ENCODE assay signal across 17 cellular contexts in genomic region chr1:228989676-228989991, GRCh38.
DNase-seq lines count a peak whose midpoint lies in the region; FAIRE-seq and TF ChIP-seq lines count a peak whose summit lies in the region.
"Had no signal": no experiment of that assay in that cellular context is flagged by ENCODE, and none has a peak within 500 bp of the region (broad histone marks: within the 10 kb centered on the region; RNA-seq: fewer than 3 reads in every experiment).

No MANE protein-coding gene starts in this region.

- TF ChIP-seq EP300 in esophagus muscularis mucosa (IDR thresholded peaks at IDR 0.05) (no peak), transverse colon (IDR thresholded peaks at IDR 0.05; ENCODE audit: low read depth) (no peak)

- no peaks in the 10 kb centered on the region for H3K9me3 ChIP-seq in esophagus muscularis mucosa
- no peaks in the 10 kb centered on the region for H3K9me3 ChIP-seq in neuronal stem cell (replicated peaks in 1 of 2; ENCODE audit: control insufficient read depth in 2 of 2, insufficient read depth in 1 of 2, low read depth in 1 of 2, low read length in 2 of 2)
- H3K9me3 ChIP-seq in transverse colon = no peaks in the 10 kb centered on the region

- H3K4me2 ChIP-seq in neuronal stem cell (ENCODE audit: insufficient read depth, low read length, poor library complexity, severe bottlenecking) = no peak overlapping the region

- no peaks in the 10 kb centered on the region for H3K36me3 Mint-ChIP-seq in activated CD4-positive, alpha-beta T cell treated with anti-CD3 and anti-CD28 coated beads, Interleukin-2, amount 10 ng/mL, durations not matched to agents 7 days and 5 days (ENCODE audit: low read depth)

- H3K4me3 ChIP-seq in esophagus muscularis mucosa (no peak overlapping the region), neuronal stem cell (ENCODE audit: low read length in 2 of 2) (no peak overlapping the region), transverse colon (no peak overlapping the region), brain microvascular endothelial cell (ENCODE audit: low read depth, low read length) (no peak overlapping the region)
- H3K4me3 ChIP-seq: GM12878 had no signal

- WGBS in esophagus muscularis mucosa = 95% methylated on average over 3 of the region's 5 CpGs
- no CpG with 5 or more reads among the region's 5 CpGs for WGBS in neuronal stem cell (ENCODE audit: extremely low coverage in 2 of 2, insufficient read length in 2 of 2, insufficient replicate concordance in 1 of 2), 2 donors
- 99% methylated on average over 5 of the region's 5 CpGs; no CpG with 5 or more reads in 1 of the 2 donors for WGBS in transverse colon (ENCODE audit: low coverage in 1 of 2), 2 donors

- H3K4me1 ChIP-seq in esophagus muscularis mucosa = peaks cover 22 to 63% (median 43%) of the 10 kb centered on the region in 4 donors
- H3K4me1 ChIP-seq in neuronal stem cell (ENCODE audit: control insufficient read depth in 2 of 2, insufficient read depth in 1 of 2, low read depth in 1 of 2, low read length in 2 of 2) = peaks cover 0 to 17% of the 10 kb centered on the region in 2 donors
- H3K4me1 ChIP-seq in transverse colon = peaks cover 0 to 34% (median 11%) of the 10 kb centered on the region in 4 donors

- peak overlapping the region; percentile 27 for H3K27ac Mint-ChIP-seq in activated CD4-positive, alpha-beta T cell treated with anti-CD3 and anti-CD28 coated beads, Interleukin-2, amount 10 ng/mL, durations not matched to agents 7 days and 5 days
- H3K27ac Mint-ChIP-seq: activated B cell treated with CpG ODN at 0.5 μM for 24 hours; activated T-helper 1 cell treated with anti-CD3 and anti-CD28 coated beads, Interleukin-12 subunit alpha, Interleukin-12 subunit beta, Interleukin-2, Interleukin-4 antibody, amounts not matched to agents 30 ng/mL and 10 ng/mL and 1 ng/mL, durations not matched to agents 14 hours and 24 hours and 36 hours; HFFc6; stimulated activated naive CD8-positive, alpha-beta T cell treated with anti-CD3 and anti-CD28 coated beads, Interleukin-15, Interleukin-2, amounts not matched to agents 100 ng/mL and 50 ng/mL, for 24 hours had no signal

- no peak for DNase-seq in activated CD4-positive, alpha-beta T cell treated with anti-CD3 and anti-CD28 coated beads, Interleukin-2, amount 10 ng/mL, durations not matched to agents 7 days and 5 days
- DNase-seq in activated CD4-positive, alpha-beta T cell treated with anti-CD3 and anti-CD28 coated beads for 1 hour = no peak
- no peak for DNase-seq in esophagus muscularis mucosa (ENCODE audit: extremely low spot score)
- DNase-seq in neuronal stem cell (ENCODE audit: low spot score) = no peak
- DNase-seq in transverse colon = no peak
- DNase-seq in activated CD4-positive, CD25-positive, alpha-beta regulatory T cell treated with anti-CD3 and anti-CD28 coated beads, Interleukin-2, amount 50 U/mL, for 72 hours = no peak
- no peak for DNase-seq in frontal cortex (ENCODE audit: low spot score in 2 of 2)
- no peak for DNase-seq in brain microvascular endothelial cell
- DNase-seq: 8988T; activated B cell treated with CpG ODN at 0.5 μM for 24 hours; effector memory CD4-positive, alpha-beta T cell; HFFc6; NCI-H526 had no signal

- no peak overlapping the region for H2BK5ac ChIP-seq in neuronal stem cell (ENCODE audit: low read length)

- H3K79me1 ChIP-seq in neuronal stem cell (ENCODE audit: low read depth, low read length) = no peaks in the 10 kb centered on the region

- no peak for TF ChIP-seq POLR2A in esophagus muscularis mucosa (IDR thresholded peaks at IDR 0.05; ENCODE audit: low read depth)
- no peak for TF ChIP-seq POLR2A in transverse colon (IDR thresholded peaks at IDR 0.05)

- no peak overlapping the region for H4K8ac ChIP-seq in neuronal stem cell (ENCODE audit: low read depth, low read length)

- H3K9me3 Mint-ChIP-seq in activated CD4-positive, alpha-beta T cell treated with anti-CD3 and anti-CD28 coated beads, Interleukin-2, amount 10 ng/mL, durations not matched to agents 7 days and 5 days = no peaks in the 10 kb centered on the region
- H3K9me3 Mint-ChIP-seq: activated B cell treated with CpG ODN at 0.5 μM for 24 hours; activated T-helper 1 cell treated with anti-CD3 and anti-CD28 coated beads, Interleukin-12 subunit alpha, Interleukin-12 subunit beta, Interleukin-2, Interleukin-4 antibody, amounts not matched to agents 30 ng/mL and 10 ng/mL and 1 ng/mL, durations not matched to agents 14 hours and 24 hours and 36 hours; central memory CD8-positive, alpha-beta T cell; stimulated activated naive CD8-positive, alpha-beta T cell treated with anti-CD3 and anti-CD28 coated beads, Interleukin-15, Interleukin-2, amounts not matched to agents 100 ng/mL and 50 ng/mL, for 24 hours had no signal

- H3K36me3 ChIP-seq in esophagus muscularis mucosa = no peaks in the 10 kb centered on the region
- H3K36me3 ChIP-seq in neuronal stem cell (replicated peaks in 1 of 2; ENCODE audit: control insufficient read depth in 2 of 2, insufficient read depth in 2 of 2, low read length in 2 of 2) = no peaks in the 10 kb centered on the region
- H3K36me3 ChIP-seq in transverse colon = no peaks in the 10 kb centered on the region
- no peaks in the 10 kb centered on the region for H3K36me3 ChIP-seq in brain microvascular endothelial cell (replicated peaks)

- peak overlapping the region; percentile 83 for H3K23ac ChIP-seq in neuronal stem cell (ENCODE audit: low read depth, low read length, poor library complexity)

- H3K18ac ChIP-seq in neuronal stem cell (ENCODE audit: low read length) = peak overlapping the region; percentile 84

- peaks cover 10% of the 10 kb centered on the region for H3K4me1 Mint-ChIP-seq in activated CD4-positive, alpha-beta T cell treated with anti-CD3 and anti-CD28 coated beads, Interleukin-2, amount 10 ng/mL, durations not matched to agents 7 days and 5 days
- H3K4me1 Mint-ChIP-seq: central memory CD8-positive, alpha-beta T cell had no signal

- H3K27me3 Mint-ChIP-seq in activated CD4-positive, alpha-beta T cell treated with anti-CD3 and anti-CD28 coated beads, Interleukin-2, amount 10 ng/mL, durations not matched to agents 7 days and 5 days = peaks cover 6% of the 10 kb centered on the region
- H3K27me3 Mint-ChIP-seq: central memory CD8-positive, alpha-beta T cell; stimulated activated naive CD8-positive, alpha-beta T cell treated with anti-CD3 and anti-CD28 coated beads, Interleukin-15, Interleukin-2, amounts not matched to agents 100 ng/mL and 50 ng/mL, for 24 hours had no signal

- no peak overlapping the region for H2AFZ ChIP-seq in neuronal stem cell (ENCODE audit: low read length)

- no peak overlapping the region for H3K4ac ChIP-seq in neuronal stem cell (ENCODE audit: low read length)

- H3K27ac ChIP-seq in esophagus muscularis mucosa (replicated peaks in 1 of 4) (peak overlapping the region in 3 of 4 donors; percentile 16 to 73 (median 58)), neuronal stem cell (replicated peaks; ENCODE audit: low read length) (no peak overlapping the region), transverse colon (peak overlapping the region; percentile 25 to 82 (median 61)), brain microvascular endothelial cell (no peak overlapping the region)

- peak overlapping the region; percentile 24 for H2BK12ac ChIP-seq in neuronal stem cell (ENCODE audit: low read length)

- H3K14ac ChIP-seq in neuronal stem cell (ENCODE audit: low read length) = no peak overlapping the region

- H2BK15ac ChIP-seq in neuronal stem cell (ENCODE audit: low read length) = peak overlapping the region; percentile 86

- no peak overlapping the region for H2BK120ac ChIP-seq in neuronal stem cell (ENCODE audit: low read depth, low read length)

- intact Hi-C loops in esophagus muscularis mucosa (cut with DNase I) (no loop called here), transverse colon (cut with DNase I; ENCODE audit: low total_unique reads) (no loop called here)

- no peak overlapping the region for H3K9ac ChIP-seq in neuronal stem cell (ENCODE audit: low read depth, low read length, poor library complexity)

- FAIRE-seq in frontal cortex (lab: Jason Lieb, UNC) = no peak
- FAIRE-seq: GM12878 had no signal

- H3K27me3 ChIP-seq in esophagus muscularis mucosa (no peaks in the 10 kb centered on the region), neuronal stem cell (ENCODE audit: control insufficient read depth in 3 of 3, insufficient read depth in 3 of 3, low read depth in 1 of 3, low read length in 3 of 3) (peaks cover 0 to 4% (median 0%) of the 10 kb centered on the region in 3 experiments), transverse colon (no peaks in the 10 kb centered on the region), brain microvascular endothelial cell (replicated peaks) (peaks cover 2% of the 10 kb centered on the region)

- CTCF ChIA-PET in activated CD4-positive, alpha-beta T cell treated with anti-CD3 and anti-CD28 coated beads, Interleukin-2, amount 10 ng/mL, durations not matched to agents 7 days and 5 days (lab: Charles Lee) = no interaction called here

- in situ Hi-C loops in transverse colon (cut with MboI; ENCODE audit: low pct_ligation_motif_present in 1 of 4, low pct_unique_long_range_greater_than_20kb in 1 of 4, low sequenced_read_pairs in 3 of 4) (no loop called here), brain microvascular endothelial cell (cut with HindIII; ENCODE audit: low pct_ligation_motif_present, low sequenced_read_pairs) (no loop called here)

- H4K91ac ChIP-seq in neuronal stem cell (ENCODE audit: low read depth, low read length, poor library complexity) = no peak overlapping the region

- TF ChIP-seq CTCF in esophagus muscularis mucosa (IDR thresholded peaks at IDR 0.05) (no peak), transverse colon (IDR thresholded peaks at IDR 0.05) (no peak), brain microvascular endothelial cell (IDR thresholded peaks at IDR 0.05; ENCODE audit: low read depth, low read length, missing control alignments) (no peak)

- POLR2A ChIA-PET in activated CD4-positive, alpha-beta T cell treated with anti-CD3 and anti-CD28 coated beads, Interleukin-2, amount 10 ng/mL, durations not matched to agents 7 days and 5 days (lab: Charles Lee) = no interaction called here

- no peak overlapping the region for H3K4me3 Mint-ChIP-seq in activated CD4-positive, alpha-beta T cell treated with anti-CD3 and anti-CD28 coated beads, Interleukin-2, amount 10 ng/mL, durations not matched to agents 7 days and 5 days
- H3K4me3 Mint-ChIP-seq: activated B cell treated with CpG ODN at 0.5 μM for 24 hours; activated T-helper 1 cell treated with anti-CD3 and anti-CD28 coated beads, Interleukin-12 subunit alpha, Interleukin-12 subunit beta, Interleukin-2, Interleukin-4 antibody, amounts not matched to agents 30 ng/mL and 10 ng/mL and 1 ng/mL, durations not matched to agents 14 hours and 24 hours and 36 hours; central memory CD8-positive, alpha-beta T cell; HFFc6; stimulated activated naive CD8-positive, alpha-beta T cell treated with anti-CD3 and anti-CD28 coated beads, Interleukin-15, Interleukin-2, amounts not matched to agents 100 ng/mL and 50 ng/mL, for 24 hours had no signal

- peak overlapping the region; percentile 85 for H2AK5ac ChIP-seq in neuronal stem cell (ENCODE audit: low read depth, low read length)

Comparison
In these comparisons a context has a peak if more than half of its experiments do, and no peak if none do; other contexts are left out.
1. H3K27ac ChIP-seq: peak in esophagus muscularis mucosa (3 of 4) and transverse colon (4 of 4); none in neuronal stem cell (single experiment) and brain microvascular endothelial cell (single experiment).